In genomic region chr2:234768608-234769196, GRCh38 we compare ENCODE assay signal across 19 cellular contexts.
"Had no signal": no experiment of that assay in that cellular context is flagged by ENCODE, and none has a peak within 500 bp of the region (broad histone marks: within the 10 kb centered on the region; RNA-seq: fewer than 3 reads in every experiment).

No MANE protein-coding gene starts in this region.

- H3K4me3 ChIP-seq: adrenal gland, cardiac muscle cell, dorsolateral prefrontal cortex, heart left ventricle, left ventricle myocardium inferior, mucosa of descending colon, pancreas, smooth muscle cell, stomach had no signal

- H3K27me3 ChIP-seq: adrenal gland, cardiac muscle cell, heart left ventricle, pancreas, right lobe of liver, stomach had no signal

- H3K36me3 ChIP-seq: adrenal gland, cardiac muscle cell, heart left ventricle, left ventricle myocardium inferior, pancreas, right lobe of liver, stomach, WERI-Rb-1 had no signal

- H3K9me3 ChIP-seq: adrenal gland, heart left ventricle, left ventricle myocardium inferior, mucosa of descending colon, pancreas, right lobe of liver, stomach had no signal

- ATAC-seq: activated naive CD4-positive, alpha-beta T cell treated with anti-CD3 and anti-CD28 coated beads, Interleukin-2, amount 50 U/mL, for 72 hours; foreskin keratinocyte; mucosa of descending colon; pancreas; stimulated activated effector memory CD8-positive, alpha-beta T cell treated with anti-CD3 and anti-CD28 coated beads, Interleukin-12 subunit alpha, Interleukin-12 subunit beta, amount 100 ng/mL, for 72 hours had no signal

- H3K4me2 ChIP-seq: smooth muscle cell had no signal

- DNase-seq: activated CD4-positive, alpha-beta T cell treated with anti-CD3 and anti-CD28 coated beads, Interleukin-2, amount 50 U/mL, for 48 hours; activated gamma-delta T cell treated with Interleukin-2 at 50 U/mL for 16 hours; adrenal gland; dorsolateral prefrontal cortex; foreskin keratinocyte; heart left ventricle; left ventricle myocardium inferior; mucosa of descending colon; naive B cell; pancreas; stimulated activated CD4-positive, alpha-beta T cell treated with anti-CD3 and anti-CD28 coated beads, Interleukin-4, amount 100 ng/mL, for 24 hours; stomach; T-helper 2 cell; WERI-Rb-1 had no signal

- FAIRE-seq: pancreas had no signal

- H3K27ac ChIP-seq: adrenal gland, cardiac muscle cell, dorsolateral prefrontal cortex, foreskin keratinocyte, left ventricle myocardium inferior, pancreas, stomach, WERI-Rb-1 had no signal

- H3K4me1 ChIP-seq: adrenal gland, foreskin keratinocyte, pancreas, stomach had no signal
